ENCODE assay signal across 21 cellular contexts in genomic region chr12:110421159-110421661, GRCh38.
"Had no signal": no experiment of that assay in that cellular context is flagged by ENCODE, and none has a peak within 500 bp of the region (broad histone marks: within the 10 kb centered on the region; RNA-seq: fewer than 3 reads in every experiment).

No MANE protein-coding gene starts in this region.

- H3K9me3 Mint-ChIP-seq: natural killer cell; neural progenitor cell; stimulated activated effector memory CD8-positive, alpha-beta T cell treated with anti-CD3 and anti-CD28 coated beads, Interleukin-12 subunit alpha, Interleukin-12 subunit beta, amount 100 ng/mL, for 72 hours had no signal

- H3K79me2 ChIP-seq: parathyroid adenoma had no signal

- H3K4me3 Mint-ChIP-seq: natural killer cell; neural progenitor cell; stimulated activated effector memory CD8-positive, alpha-beta T cell treated with anti-CD3 and anti-CD28 coated beads, Interleukin-12 subunit alpha, Interleukin-12 subunit beta, amount 100 ng/mL, for 72 hours had no signal

- H3K27me3 Mint-ChIP-seq: progenitor cell of endocrine pancreas had no signal

- DNase-seq: dermis blood vessel endothelial cell; effector memory CD4-positive, alpha-beta T cell; erythroblast; esophagus squamous epithelium; foreskin melanocyte; left ventricle myocardium superior; lower lobe of right lung; natural killer cell; sigmoid colon; stimulated activated CD4-positive, alpha-beta T cell treated with anti-CD3 and anti-CD28 coated beads, Interleukin-2, amount 100 ng/mL, for 24 hours; stimulated activated CD4-positive, alpha-beta T cell treated with anti-CD3 and anti-CD28 coated beads, Interleukin-4, amount 100 ng/mL, for 24 hours; stimulated activated naive CD4-positive, alpha-beta T cell treated with Interleukin-2 at 50 U/mL for 16 hours; stomach; thyroid gland; trophoblast cell had no signal

- ATAC-seq: left ventricle myocardium superior; lower lobe of right lung; natural killer cell; stimulated activated effector memory CD8-positive, alpha-beta T cell treated with anti-CD3 and anti-CD28 coated beads, Interleukin-12 subunit alpha, Interleukin-12 subunit beta, amount 100 ng/mL, for 72 hours had no signal

- H3K27ac Mint-ChIP-seq: natural killer cell; neural progenitor cell; progenitor cell of endocrine pancreas; stimulated activated effector memory CD8-positive, alpha-beta T cell treated with anti-CD3 and anti-CD28 coated beads, Interleukin-12 subunit alpha, Interleukin-12 subunit beta, amount 100 ng/mL, for 72 hours had no signal

- H3K9me3 ChIP-seq: esophagus squamous epithelium, lower lobe of right lung, sigmoid colon, stomach, thyroid gland, vagina had no signal

- H2AFZ ChIP-seq: neural progenitor cell, parathyroid adenoma had no signal

- H3K4me1 ChIP-seq: lower lobe of right lung, parathyroid adenoma, stomach, thyroid gland had no signal

- H3K36me3 ChIP-seq: esophagus squamous epithelium, lower lobe of right lung, neural progenitor cell, sigmoid colon, stomach, thyroid gland, vagina had no signal

- H3K27ac ChIP-seq: coronary artery, esophagus squamous epithelium, lower lobe of right lung, neural progenitor cell, parathyroid adenoma, thyroid gland had no signal

- H3K36me3 Mint-ChIP-seq: natural killer cell; neural progenitor cell; stimulated activated effector memory CD8-positive, alpha-beta T cell treated with anti-CD3 and anti-CD28 coated beads, Interleukin-12 subunit alpha, Interleukin-12 subunit beta, amount 100 ng/mL, for 72 hours had no signal

- H3K4me3 ChIP-seq: coronary artery, esophagus squamous epithelium, lower lobe of right lung, neural progenitor cell, sigmoid colon, stomach, thyroid gland, vagina had no signal

- H3K4me1 Mint-ChIP-seq: natural killer cell; stimulated activated effector memory CD8-positive, alpha-beta T cell treated with anti-CD3 and anti-CD28 coated beads, Interleukin-12 subunit alpha, Interleukin-12 subunit beta, amount 100 ng/mL, for 72 hours had no signal

- H3K4me2 ChIP-seq: neural progenitor cell had no signal

- H3K27me3 ChIP-seq: esophagus squamous epithelium, neural progenitor cell, sigmoid colon, stomach, thyroid gland, vagina had no signal
